36 cellular contexts compared by ENCODE assay signal in genomic region chr1:215141460-215141859, GRCh38. TPM values are rescaled to one million over a fixed set of nuclear protein-coding genes. Genes with fewer than 3 reads are reported as not detected.
"Had no signal": no experiment of that assay in that cellular context is flagged by ENCODE, and none has a peak within 500 bp of the region (broad histone marks: within the 10 kb centered on the region; RNA-seq: fewer than 3 reads in every experiment).

No MANE protein-coding gene starts in this region.

- H3K27me3 ChIP-seq: adrenal gland, ascending aorta, body of pancreas, brain microvascular endothelial cell, breast epithelium, cardiac muscle cell had no signal

- H3K36me3 ChIP-seq: adrenal gland, ascending aorta, brain microvascular endothelial cell, breast epithelium, cardiac muscle cell had no signal

- ATAC-seq: activated naive CD4-positive, alpha-beta T cell treated with anti-CD3 and anti-CD28 coated beads, Interleukin-2, amount 50 U/mL, for 72 hours; activated naive CD8-positive, alpha-beta T cell treated with anti-CD3 and anti-CD28 coated beads, Interleukin-2, amount 50 U/mL, for 24 hours; activated T-cell treated with anti-CD3 and anti-CD28 coated beads, Interleukin-2, amount 50 U/mL, for 4 hours; activated T-cell treated with anti-CD3 and anti-CD28 coated beads, Interleukin-2, amount 50 U/mL, for 72 hours; activated T-helper 17 cell treated with anti-CD3 and anti-CD28 coated beads, Interleukin-2, amount 50 U/mL, for 72 hours; body of pancreas had no signal

- H3K4me3 ChIP-seq: adrenal gland, ascending aorta, body of pancreas, breast epithelium, cardiac muscle cell had no signal

- H3K4me1 ChIP-seq: ascending aorta, breast epithelium had no signal

- DNase-seq: activated effector memory CD4-positive, alpha-beta T cell treated with anti-CD3 and anti-CD28 coated beads, Interleukin-2, amount 50 U/mL, for 16 hours; activated effector memory CD4-positive, alpha-beta T cell treated with Interleukin-2 at 50 U/mL for 16 hours; activated gamma-delta T cell; activated gamma-delta T cell treated with Interleukin-2 at 50 U/mL for 16 hours; activated naive CD4-positive, alpha-beta T cell; activated naive CD4-positive, alpha-beta T cell treated with anti-CD3 and anti-CD28 coated beads for 36 hours; activated naive CD4-positive, alpha-beta T cell treated with anti-CD3 and anti-CD28 coated beads, Interleukin-2, amount 10 ng/mL, durations not matched to agents 7 days and 5 days; activated naive CD4-positive, alpha-beta T cell treated with anti-CD3 and anti-CD28 coated beads, Interleukin-2, amount 50 U/mL, for 16 hours; activated naive CD4-positive, alpha-beta T cell treated with Interleukin-2 at 50 U/mL for 16 hours; activated naive CD8-positive, alpha-beta T cell treated with anti-CD3 and anti-CD28 coated beads for 36 hours; activated naive CD8-positive, alpha-beta T cell treated with anti-CD3 and anti-CD28 coated beads, Interleukin-2, amount 10 ng/mL, durations not matched to agents 7 days and 5 days; activated naive CD8-positive, alpha-beta T cell treated with anti-CD3 and anti-CD28 coated beads, Interleukin-2, amount 50 U/mL, for 24 hours; activated T-cell treated with anti-CD3 and anti-CD28 coated beads, Interleukin-2, amount 50 U/mL, for 24 hours; activated T-cell treated with anti-CD3 and anti-CD28 coated beads, Interleukin-2, amount 50 U/mL, for 4 hours; activated T-cell treated with anti-CD3 and anti-CD28 coated beads, Interleukin-2, amount 50 U/mL, for 48 hours; activated T-cell treated with anti-CD3 and anti-CD28 coated beads, Interleukin-2, amount 50 U/mL, for 72 hours; adrenal gland; amniotic stem cell; amygdala; anterior cingulate cortex; aorta; body of pancreas; brain microvascular endothelial cell; caudate nucleus; central memory CD4-positive, alpha-beta T cell; cerebellar nuclear complex had no signal

- H3K9me3 ChIP-seq: adrenal gland, ascending aorta, body of pancreas had no signal

- H3K27ac ChIP-seq: adrenal gland, ascending aorta, body of pancreas, brain microvascular endothelial cell, breast epithelium, cardiac muscle cell had no signal

- FAIRE-seq: astrocyte, bronchial epithelial cell had no signal

RNA-seq across cellular contexts. Expression of gene KCNK2, which starts 58.9 kb away (rescaled TPM):
- total RNA-seq: activated naive CD4-positive, alpha-beta T cell treated with anti-CD3 and anti-CD28 coated beads for 36 hours; activated naive CD4-positive, alpha-beta T cell treated with anti-CD3 and anti-CD28 coated beads, Interleukin-2, amount 50 U/mL, for 72 hours; activated naive CD8-positive, alpha-beta T cell treated with anti-CD3 and anti-CD28 coated beads for 36 hours; activated naive CD8-positive, alpha-beta T cell treated with anti-CD3 and anti-CD28 coated beads, Interleukin-2, amount 10 ng/mL, durations not matched to agents 7 days and 5 days; activated T-cell treated with anti-CD3 and anti-CD28 coated beads, Interleukin-2, amount 50 U/mL, for 4 hours; activated T-cell treated with anti-CD3 and anti-CD28 coated beads, Interleukin-2, amount 50 U/mL, for 72 hours; activated T-helper 1 cell treated with anti-CD3 and anti-CD28 coated beads, Interleukin-12 subunit alpha, Interleukin-12 subunit beta, Interleukin-2, Interleukin-4 antibody, amounts not matched to agents 30 ng/mL and 10 ng/mL and 1 ng/mL, durations not matched to agents 14 hours and 24 hours and 36 hours; activated T-helper 17 cell treated with anti-CD3 and anti-CD28 coated beads, Interleukin-2, amount 50 U/mL, for 72 hours; activated T-helper 2 cell treated with anti-CD3 and anti-CD28 coated beads, Interferon-gamma antibody, Interleukin-2, Interleukin-4, amounts not matched to agents 10 μg/mL and 5 μg/mL and 100 μg/mL, durations not matched to agents 14 hours and 24 hours and 36 hours; cardiac muscle cell; chondrocyte had no signal
- polyA plus RNA-seq: cardiac muscle cell had no signal
